In genomic region chr4:87377816-87378215, GRCh38 we compare ENCODE assay signal across 1 cellular context.
TF ChIP-seq lines count a peak whose summit lies in the region.

No MANE protein-coding gene starts in this region.

TF ChIP-seq in K562, 482 proteins besides CTCF, POLR2A, EP300 and RAD21:
- no peak for TF ChIP-seq ZNF263 (CRISPR knock-in tag; IDR thresholded peaks at IDR 0.05; ENCODE audit: borderline replicate concordance)
- no peak for TF ChIP-seq TCF7 (IDR thresholded peaks at IDR 0.05; ENCODE audit: borderline replicate concordance)
- TF ChIP-seq, protein P1, sequence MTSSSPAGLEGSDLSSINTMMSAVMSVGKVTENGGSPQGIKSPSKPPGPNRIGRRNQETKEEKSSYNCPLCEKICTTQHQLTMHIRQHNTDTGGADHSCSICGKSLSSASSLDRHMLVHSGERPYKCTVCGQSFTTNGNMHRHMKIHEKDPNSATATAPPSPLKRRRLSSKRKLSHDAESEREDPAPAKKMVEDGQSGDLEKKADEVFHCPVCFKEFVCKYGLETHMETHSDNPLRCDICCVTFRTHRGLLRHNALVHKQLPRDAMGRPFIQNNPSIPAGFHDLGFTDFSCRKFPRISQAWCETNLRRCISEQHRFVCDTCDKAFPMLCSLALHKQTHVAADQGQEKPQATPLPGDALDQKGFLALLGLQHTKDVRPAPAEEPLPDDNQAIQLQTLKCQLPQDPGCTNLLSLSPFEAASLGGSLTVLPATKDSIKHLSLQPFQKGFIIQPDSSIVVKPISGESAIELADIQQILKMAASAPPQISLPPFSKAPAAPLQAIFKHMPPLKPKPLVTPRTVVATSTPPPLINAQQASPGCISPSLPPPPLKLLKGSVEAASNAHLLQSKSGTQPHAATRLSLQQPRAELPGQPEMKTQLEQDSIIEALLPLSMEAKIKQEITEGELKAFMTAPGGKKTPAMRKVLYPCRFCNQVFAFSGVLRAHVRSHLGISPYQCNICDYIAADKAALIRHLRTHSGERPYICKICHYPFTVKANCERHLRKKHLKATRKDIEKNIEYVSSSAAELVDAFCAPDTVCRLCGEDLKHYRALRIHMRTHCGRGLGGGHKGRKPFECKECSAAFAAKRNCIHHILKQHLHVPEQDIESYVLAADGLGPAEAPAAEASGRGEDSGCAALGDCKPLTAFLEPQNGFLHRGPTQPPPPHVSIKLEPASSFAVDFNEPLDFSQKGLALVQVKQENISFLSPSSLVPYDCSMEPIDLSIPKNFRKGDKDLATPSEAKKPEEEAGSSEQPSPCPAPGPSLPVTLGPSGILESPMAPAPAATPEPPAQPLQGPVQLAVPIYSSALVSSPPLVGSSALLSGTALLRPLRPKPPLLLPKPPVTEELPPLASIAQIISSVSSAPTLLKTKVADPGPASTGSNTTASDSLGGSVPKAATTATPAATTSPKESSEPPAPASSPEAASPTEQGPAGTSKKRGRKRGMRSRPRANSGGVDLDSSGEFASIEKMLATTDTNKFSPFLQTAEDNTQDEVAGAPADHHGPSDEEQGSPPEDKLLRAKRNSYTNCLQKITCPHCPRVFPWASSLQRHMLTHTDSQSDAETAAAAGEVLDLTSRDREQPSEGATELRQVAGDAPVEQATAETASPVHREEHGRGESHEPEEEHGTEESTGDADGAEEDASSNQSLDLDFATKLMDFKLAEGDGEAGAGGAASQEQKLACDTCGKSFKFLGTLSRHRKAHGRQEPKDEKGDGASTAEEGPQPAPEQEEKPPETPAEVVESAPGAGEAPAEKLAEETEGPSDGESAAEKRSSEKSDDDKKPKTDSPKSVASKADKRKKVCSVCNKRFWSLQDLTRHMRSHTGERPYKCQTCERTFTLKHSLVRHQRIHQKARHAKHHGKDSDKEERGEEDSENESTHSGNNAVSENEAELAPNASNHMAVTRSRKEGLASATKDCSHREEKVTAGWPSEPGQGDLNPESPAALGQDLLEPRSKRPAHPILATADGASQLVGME (CRISPR knock-in tag; IDR thresholded peaks at IDR 0.05) = no peak
- no peak for TF ChIP-seq ATF6 (CRISPR knock-in tag; IDR thresholded peaks at IDR 0.05)
- no peak for TF ChIP-seq CREM (IDR thresholded peaks at IDR 0.05; ENCODE audit: low read depth)
- TF ChIP-seq, protein P2, sequence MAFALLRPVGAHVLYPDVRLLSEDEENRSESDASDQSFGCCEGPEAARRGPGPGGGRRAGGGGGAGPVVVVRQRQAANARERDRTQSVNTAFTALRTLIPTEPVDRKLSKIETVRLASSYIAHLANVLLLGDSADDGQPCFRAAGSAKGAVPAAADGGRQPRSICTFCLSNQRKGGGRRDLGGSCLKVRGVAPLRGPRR (CRISPR knock-in tag; IDR thresholded peaks at IDR 0.05) = no peak
- TF ChIP-seq, protein P3, sequence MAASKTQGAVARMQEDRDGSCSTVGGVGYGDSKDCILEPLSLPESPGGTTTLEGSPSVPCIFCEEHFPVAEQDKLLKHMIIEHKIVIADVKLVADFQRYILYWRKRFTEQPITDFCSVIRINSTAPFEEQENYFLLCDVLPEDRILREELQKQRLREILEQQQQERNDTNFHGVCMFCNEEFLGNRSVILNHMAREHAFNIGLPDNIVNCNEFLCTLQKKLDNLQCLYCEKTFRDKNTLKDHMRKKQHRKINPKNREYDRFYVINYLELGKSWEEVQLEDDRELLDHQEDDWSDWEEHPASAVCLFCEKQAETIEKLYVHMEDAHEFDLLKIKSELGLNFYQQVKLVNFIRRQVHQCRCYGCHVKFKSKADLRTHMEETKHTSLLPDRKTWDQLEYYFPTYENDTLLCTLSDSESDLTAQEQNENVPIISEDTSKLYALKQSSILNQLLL (CRISPR knock-in tag; IDR thresholded peaks at IDR 0.05; ENCODE audit: borderline replicate concordance) = no peak
- no peak for TF ChIP-seq SMAD3 (CRISPR knock-in tag; conservative IDR thresholded peaks at IDR 0.05)
- TF ChIP-seq, protein P4, sequence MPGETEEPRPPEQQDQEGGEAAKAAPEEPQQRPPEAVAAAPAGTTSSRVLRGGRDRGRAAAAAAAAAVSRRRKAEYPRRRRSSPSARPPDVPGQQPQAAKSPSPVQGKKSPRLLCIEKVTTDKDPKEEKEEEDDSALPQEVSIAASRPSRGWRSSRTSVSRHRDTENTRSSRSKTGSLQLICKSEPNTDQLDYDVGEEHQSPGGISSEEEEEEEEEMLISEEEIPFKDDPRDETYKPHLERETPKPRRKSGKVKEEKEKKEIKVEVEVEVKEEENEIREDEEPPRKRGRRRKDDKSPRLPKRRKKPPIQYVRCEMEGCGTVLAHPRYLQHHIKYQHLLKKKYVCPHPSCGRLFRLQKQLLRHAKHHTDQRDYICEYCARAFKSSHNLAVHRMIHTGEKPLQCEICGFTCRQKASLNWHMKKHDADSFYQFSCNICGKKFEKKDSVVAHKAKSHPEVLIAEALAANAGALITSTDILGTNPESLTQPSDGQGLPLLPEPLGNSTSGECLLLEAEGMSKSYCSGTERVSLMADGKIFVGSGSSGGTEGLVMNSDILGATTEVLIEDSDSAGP (CRISPR knock-in tag; IDR thresholded peaks at IDR 0.05) = no peak
- TF ChIP-seq ETS2 (tag; IDR thresholded peaks at IDR 0.05; ENCODE audit: borderline replicate concordance, poor library complexity, severe bottlenecking) = no peak
- TF ChIP-seq SAFB (IDR thresholded peaks at IDR 0.05; ENCODE audit: borderline replicate concordance, low read depth, low read length) = no peak
